ENCODE assay signal across 9 cellular contexts in the genomic region with DNA sequence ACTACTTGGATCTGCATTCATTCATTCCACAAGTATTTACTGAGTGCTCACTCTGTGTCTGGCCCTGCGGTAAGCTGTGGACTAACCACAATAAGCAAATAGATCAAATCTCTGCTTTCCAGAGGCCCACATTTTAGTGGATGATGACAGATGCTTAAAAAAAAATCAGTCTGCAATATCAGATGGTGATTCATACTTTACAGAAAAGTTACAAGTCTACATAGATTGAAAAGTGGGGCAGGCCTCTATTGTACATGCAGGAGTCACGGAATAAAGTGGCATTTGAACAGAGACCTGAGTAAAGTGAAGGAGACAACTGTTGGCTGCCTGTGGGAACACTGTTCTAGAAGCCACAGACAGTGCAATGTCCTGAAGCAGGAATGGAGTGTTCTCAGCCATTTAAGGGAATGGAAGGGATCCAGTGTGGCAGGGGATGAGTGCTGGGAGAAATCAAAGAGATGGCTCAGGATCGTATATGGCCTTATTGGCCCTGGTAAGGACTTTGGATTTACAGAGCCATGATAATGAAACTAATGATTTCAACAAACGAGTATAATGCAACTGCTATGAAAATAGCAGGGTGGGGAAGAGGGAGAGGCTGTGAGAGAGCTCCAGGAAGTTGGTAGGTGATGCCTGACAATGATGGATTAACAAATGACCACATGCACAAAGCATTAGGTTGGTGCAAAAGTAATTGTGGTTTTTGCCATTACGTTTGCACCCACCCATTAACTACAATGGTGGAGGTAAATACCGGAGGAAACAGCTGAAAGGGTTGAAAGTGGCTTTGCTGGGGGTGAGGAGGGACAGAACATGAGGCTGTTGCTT. TPM values are rescaled to one million over a fixed set of nuclear protein-coding genes. Genes with fewer than 3 reads are reported as not detected.
DNase-seq lines count a peak whose midpoint lies in the region; ATAC-seq and TF ChIP-seq lines count a peak whose summit lies in the region.
"Had no signal": no experiment of that assay in that cellular context is flagged by ENCODE, and none has a peak within 500 bp of the region (broad histone marks: within the 10 kb centered on the region; RNA-seq: fewer than 3 reads in every experiment).

No MANE protein-coding gene starts in this region.

- H3K27ac ChIP-seq in lung (ENCODE audit: low read depth in 1 of 2, low read length in 1 of 2) = peak overlapping the region in 1 of 2 donors; percentile 88

- peaks cover 0 to 1% of the 10 kb centered on the region in 2 donors for H3K9me3 ChIP-seq in lung (ENCODE audit: control insufficient read depth in 2 of 2, insufficient read depth in 1 of 2, low read length in 1 of 2)

- peaks cover 39% of the 10 kb centered on the region for H3K4me1 Mint-ChIP-seq in Calu3 (ENCODE audit: low read depth, unreplicated experiment)
- H3K4me1 Mint-ChIP-seq in activated T-helper 2 cell treated with anti-CD3 and anti-CD28 coated beads, Interferon-gamma antibody, Interleukin-2, Interleukin-4, amounts not matched to agents 10 μg/mL and 5 μg/mL and 100 μg/mL, durations not matched to agents 14 hours and 24 hours and 36 hours (ENCODE audit: low read depth) = peaks cover 19% of the 10 kb centered on the region

- no peak overlapping the region for H3K4me3 ChIP-seq in lung

- BruUV-seq in Calu3 (replicated peaks; lab: Mats Ljungman, UMichigan) = no TSS peak

- intact Hi-C loops in Calu3 (cut with micrococcal nuclease; ENCODE audit: unreplicated experiment) = loop anchor here (5.0 kb wide), 1 partner anchor 59 kb away; no protein-coding TSS in a partner anchor
- intact Hi-C loops in activated T-helper 2 cell treated with anti-CD3 and anti-CD28 coated beads, Interferon-gamma antibody, Interleukin-2, Interleukin-4, amounts not matched to agents 10 μg/mL and 5 μg/mL and 100 μg/mL, durations not matched to agents 14 hours and 24 hours and 36 hours (cut with micrococcal nuclease) = no loop called here

- TF ChIP-seq CTCF in Calu3 (IDR thresholded peaks at IDR 0.05; ENCODE audit: unreplicated experiment) (no peak), lung (IDR thresholded peaks at IDR 0.05; ENCODE audit: control extremely low read depth, extremely low read depth) (no peak)

- H3K27ac Mint-ChIP-seq in Calu3 (ENCODE audit: unreplicated experiment) = peak overlapping the region; percentile 96
- peak overlapping the region; percentile 56 for H3K27ac Mint-ChIP-seq in activated T-helper 2 cell treated with anti-CD3 and anti-CD28 coated beads, Interferon-gamma antibody, Interleukin-2, Interleukin-4, amounts not matched to agents 10 μg/mL and 5 μg/mL and 100 μg/mL, durations not matched to agents 14 hours and 24 hours and 36 hours
- H3K27ac Mint-ChIP-seq: IgD-negative memory B cell had no signal

- ATAC-seq in lung (ENCODE audit: insufficient read depth, low FRiP score) = peak; percentile 72
- no peak for ATAC-seq in HG03469 (IDR thresholded peaks at IDR 0.05; ENCODE audit: unreplicated experiment)
- ATAC-seq in GM19324 (IDR thresholded peaks at IDR 0.05; ENCODE audit: low FRiP score, unreplicated experiment) = no peak
- ATAC-seq in GM21515 (IDR thresholded peaks at IDR 0.05; ENCODE audit: unreplicated experiment) = no peak

- CTCF ChIA-PET in Calu3 (lab: Charles Lee) = no interaction called here

- peaks cover 8% of the 10 kb centered on the region for H3K36me3 Mint-ChIP-seq in Calu3 (ENCODE audit: insufficient read depth, unreplicated experiment)
- peaks cover 2% of the 10 kb centered on the region for H3K36me3 Mint-ChIP-seq in activated T-helper 2 cell treated with anti-CD3 and anti-CD28 coated beads, Interferon-gamma antibody, Interleukin-2, Interleukin-4, amounts not matched to agents 10 μg/mL and 5 μg/mL and 100 μg/mL, durations not matched to agents 14 hours and 24 hours and 36 hours (ENCODE audit: low read depth)
- H3K36me3 Mint-ChIP-seq: IgD-negative memory B cell had no signal

- DNase-seq in Calu3 (peak; percentile 36), KBM-7 (peak; percentile 40), lung (ENCODE audit: low spot score) (no peak), T-helper 9 cell (no peak)
- DNase-seq in activated T-helper 2 cell treated with anti-CD3 and anti-CD28 coated beads, Interferon-gamma antibody, Interleukin-2, Interleukin-4, amounts not matched to agents 10 μg/mL and 5 μg/mL and 100 μg/mL, durations not matched to agents 14 hours and 24 hours and 36 hours (ENCODE audit: low spot score) = no peak

- 44 to 46% methylated on average over 6 of the region's 6 CpGs for WGBS in lung, 2 donors

- in situ Hi-C loops in KBM-7 (cut with MboI; ENCODE audit: low pct_unique_long_range_greater_than_20kb, low sequenced_read_pairs) = no loop called here

- no peaks in the 10 kb centered on the region for H3K27me3 Mint-ChIP-seq in Calu3 (ENCODE audit: unreplicated experiment)
- H3K27me3 Mint-ChIP-seq in activated T-helper 2 cell treated with anti-CD3 and anti-CD28 coated beads, Interferon-gamma antibody, Interleukin-2, Interleukin-4, amounts not matched to agents 10 μg/mL and 5 μg/mL and 100 μg/mL, durations not matched to agents 14 hours and 24 hours and 36 hours (ENCODE audit: low read depth) = peaks cover 5% of the 10 kb centered on the region

- H3K9me3 Mint-ChIP-seq in Calu3 (ENCODE audit: low read depth, unreplicated experiment) = peaks cover 3% of the 10 kb centered on the region
- peaks cover 9% of the 10 kb centered on the region for H3K9me3 Mint-ChIP-seq in activated T-helper 2 cell treated with anti-CD3 and anti-CD28 coated beads, Interferon-gamma antibody, Interleukin-2, Interleukin-4, amounts not matched to agents 10 μg/mL and 5 μg/mL and 100 μg/mL, durations not matched to agents 14 hours and 24 hours and 36 hours
- H3K9me3 Mint-ChIP-seq: IgD-negative memory B cell had no signal

- peaks cover 0 to 3% of the 10 kb centered on the region in 2 donors for H3K4me1 ChIP-seq in lung (ENCODE audit: control insufficient read depth in 2 of 2, insufficient read depth in 2 of 2, low read length in 2 of 2)

- H3K36me3 ChIP-seq in lung (ENCODE audit: control insufficient read depth in 2 of 2, insufficient read depth in 2 of 2, low read length in 2 of 2) = no peaks in the 10 kb centered on the region

- no peaks in the 10 kb centered on the region for H3K27me3 ChIP-seq in lung (ENCODE audit: control insufficient read depth, insufficient read depth)

- peak overlapping the region; percentile 41 for H3K4me3 Mint-ChIP-seq in Calu3 (ENCODE audit: low read depth, unreplicated experiment)
- H3K4me3 Mint-ChIP-seq in activated T-helper 2 cell treated with anti-CD3 and anti-CD28 coated beads, Interferon-gamma antibody, Interleukin-2, Interleukin-4, amounts not matched to agents 10 μg/mL and 5 μg/mL and 100 μg/mL, durations not matched to agents 14 hours and 24 hours and 36 hours (ENCODE audit: low read depth) = no peak overlapping the region
- H3K4me3 Mint-ChIP-seq: IgD-negative memory B cell had no signal

RNA-seq across cellular contexts. Expression of gene TMEM45B, which starts 31.1 kb away (rescaled TPM):
- total RNA-seq in Calu3 (2022) (16.1 and 17.7 TPM in 2 replicates), lung (10 to 100 TPM; 11.6 to 20.5 TPM)
- total RNA-seq in activated T-helper 2 cell treated with anti-CD3 and anti-CD28 coated beads, Interferon-gamma antibody, Interleukin-2, Interleukin-4, amounts not matched to agents 10 μg/mL and 5 μg/mL and 100 μg/mL, durations not matched to agents 14 hours and 24 hours and 36 hours = 0.27 and 0.39 TPM in 2 replicates
- polyA plus RNA-seq in lung = 10 to 100 TPM; 15.0 to 17.0 TPM

RNA-seq across cellular contexts. Expression of gene NFRKB, which starts 48.7 kb away (rescaled TPM):
- total RNA-seq in Calu3 (2022) (26.4 and 27.4 TPM in 2 replicates), lung (10 to 100 TPM; 23.2 to 31.9 TPM)
- 42.6 and 42.8 TPM in 2 replicates for total RNA-seq in activated T-helper 2 cell treated with anti-CD3 and anti-CD28 coated beads, Interferon-gamma antibody, Interleukin-2, Interleukin-4, amounts not matched to agents 10 μg/mL and 5 μg/mL and 100 μg/mL, durations not matched to agents 14 hours and 24 hours and 36 hours
- 10 to 100 TPM in 1 of 2 donors, 1 to 10 TPM in 1; 8.1 to 11.9 TPM for polyA plus RNA-seq in lung

Comparison
In these comparisons a context has a peak if more than half of its experiments do, and no peak if none do; other contexts are left out.
1. DNase-seq: peak in Calu3 (single experiment) and KBM-7 (single experiment); none in activated T-helper 2 cell treated with anti-CD3 and anti-CD28 coated beads, Interferon-gamma antibody, Interleukin-2, Interleukin-4, amounts not matched to agents 10 μg/mL and 5 μg/mL and 100 μg/mL, durations not matched to agents 14 hours and 24 hours and 36 hours (single experiment), lung (single experiment) and T-helper 9 cell (single experiment).